ENCODE assay signal across 9 cellular contexts in genomic region chr15:85792872-85793621, GRCh38. TPM values are rescaled to one million over a fixed set of nuclear protein-coding genes. Genes with fewer than 3 reads are reported as not detected.
A peak's percentile ranks its signal among the peaks of the same experiment; 100 is the strongest.
DNase-seq lines count a peak whose midpoint lies in the region; ATAC-seq, FAIRE-seq and TF ChIP-seq lines count a peak whose summit lies in the region.
"Had no signal": no experiment of that assay in that cellular context is flagged by ENCODE, and none has a peak within 500 bp of the region (broad histone marks: within the 10 kb centered on the region; RNA-seq: fewer than 3 reads in every experiment).

No MANE protein-coding gene starts in this region.

- H3K4me3 ChIP-seq in astrocyte (ENCODE audit: insufficient read depth, low read depth, low read length), result peak overlapping the region; percentile 85

- intact Hi-C loops in activated CD4-positive, alpha-beta T cell treated with anti-CD3 and anti-CD28 coated beads for 36 hours (cut with DNase I, micrococcal nuclease), result loop anchor here (1.0 to 10.0 kb wide), 8 partner anchors 8 to 1158 kb away; partner anchors contain the start of gene AKAP13 (in 1 of the 2)

- H4K20me1 ChIP-seq in astrocyte (ENCODE audit: insufficient read depth, low read length), result peaks cover 53% of the 10 kb centered on the region

- no peaks in the 10 kb centered on the region for H3K27me3 ChIP-seq in astrocyte (ENCODE audit: insufficient read depth, low read length)

- peak overlapping the region; percentile 83 for H3K4me3 Mint-ChIP-seq in activated CD4-positive, alpha-beta T cell treated with anti-CD3 and anti-CD28 coated beads for 36 hours
- peak overlapping the region; percentile 92 for H3K4me3 Mint-ChIP-seq in astrocyte (ENCODE audit: unreplicated experiment)
- peak overlapping the region; percentile 86 for H3K4me3 Mint-ChIP-seq in mesothelial cell of epicardium
- H3K4me3 Mint-ChIP-seq in type B pancreatic cell, result peak overlapping the region; percentile 95

- H3K27ac Mint-ChIP-seq in activated CD4-positive, alpha-beta T cell treated with anti-CD3 and anti-CD28 coated beads for 36 hours, result peak overlapping the region; percentile 76
- H3K27ac Mint-ChIP-seq in astrocyte (ENCODE audit: unreplicated experiment) (no peak overlapping the region), mesothelial cell of epicardium (no peak overlapping the region), type B pancreatic cell (no peak overlapping the region)

- H3K4me2 ChIP-seq in astrocyte (ENCODE audit: low read length), result peak overlapping the region; percentile 93

- no peaks in the 10 kb centered on the region for H3K9me3 ChIP-seq in astrocyte (ENCODE audit: insufficient read depth, low read depth, low read length)

- FAIRE-seq in astrocyte (lab: Jason Lieb, UNC), result no peak

- peak overlapping the region; percentile 90 for H3K9ac ChIP-seq in astrocyte (ENCODE audit: low read length)

- no peaks in the 10 kb centered on the region for H3K36me3 Mint-ChIP-seq in activated CD4-positive, alpha-beta T cell treated with anti-CD3 and anti-CD28 coated beads for 36 hours (ENCODE audit: low read depth)
- H3K36me3 Mint-ChIP-seq in astrocyte (ENCODE audit: low read depth, unreplicated experiment) (peaks cover 6% of the 10 kb centered on the region), mesothelial cell of epicardium (peaks cover 2% of the 10 kb centered on the region), type B pancreatic cell (no peaks in the 10 kb centered on the region)

- peak; percentile 72 for DNase-seq in activated CD4-positive, alpha-beta T cell treated with anti-CD3 and anti-CD28 coated beads for 36 hours
- DNase-seq in activated CD4-positive, alpha-beta T cell treated with anti-CD3 and anti-CD28 coated beads, Interleukin-2, amount 50 U/mL, for 1 hour, result no peak
- no peak for DNase-seq in astrocyte (ENCODE audit: low read depth)
- no peak for DNase-seq in mesothelial cell of epicardium (ENCODE audit: low spot score in 2 of 2, unreplicated experiment in 2 of 2)
- DNase-seq in type B pancreatic cell (ENCODE audit: extremely low spot score, unreplicated experiment), result no peak
- DNase-seq in SIG-M5 (lab: John Stamatoyannopoulos, UW), result no peak
- DNase-seq: AML-193 had no signal

- H3K4me1 ChIP-seq in astrocyte (ENCODE audit: insufficient read depth, low read length), result peaks cover 19% of the 10 kb centered on the region

- no peaks in the 10 kb centered on the region for H3K9me3 Mint-ChIP-seq in activated CD4-positive, alpha-beta T cell treated with anti-CD3 and anti-CD28 coated beads for 36 hours (ENCODE audit: low read depth)
- H3K9me3 Mint-ChIP-seq in astrocyte (ENCODE audit: unreplicated experiment), result no peaks in the 10 kb centered on the region
- H3K9me3 Mint-ChIP-seq in mesothelial cell of epicardium, result no peaks in the 10 kb centered on the region
- no peaks in the 10 kb centered on the region for H3K9me3 Mint-ChIP-seq in type B pancreatic cell

- POLR2A ChIA-PET in activated CD4-positive, alpha-beta T cell treated with anti-CD3 and anti-CD28 coated beads for 36 hours (lab: Charles Lee), result interaction anchor here (0.5 to 0.9 kb wide), 7 partner anchors 10 to 260 kb away, joined by 3 to 10 read pairs (median 5); no protein-coding TSS in a partner anchor

- H2AFZ ChIP-seq in astrocyte (ENCODE audit: low read depth, low read length), result peak overlapping the region; percentile 14

- H3K27ac ChIP-seq in astrocyte (ENCODE audit: low read depth, low read length), result no peak overlapping the region

- H3K36me3 ChIP-seq in astrocyte (ENCODE audit: insufficient read depth, low read length), result no peaks in the 10 kb centered on the region

- H3K4me1 Mint-ChIP-seq in activated CD4-positive, alpha-beta T cell treated with anti-CD3 and anti-CD28 coated beads for 36 hours, result peaks cover 48% of the 10 kb centered on the region
- H3K4me1 Mint-ChIP-seq in astrocyte (ENCODE audit: low read depth, unreplicated experiment) (peaks cover 10% of the 10 kb centered on the region), mesothelial cell of epicardium (peaks cover 38% of the 10 kb centered on the region), type B pancreatic cell (ENCODE audit: unreplicated experiment) (peaks cover 39% of the 10 kb centered on the region)

- ATAC-seq in activated CD4-positive, alpha-beta T cell treated with anti-CD3 and anti-CD28 coated beads for 36 hours, result peak; percentile 30
- ATAC-seq in HG03039 (IDR thresholded peaks at IDR 0.05; ENCODE audit: unreplicated experiment), result no peak
- no peak for ATAC-seq in HG02938 (IDR thresholded peaks at IDR 0.05; ENCODE audit: unreplicated experiment)

- TF ChIP-seq CTCF in astrocyte (IDR thresholded peaks at IDR 0.05; ENCODE audit: insufficient read depth, low read depth, low read length), result no peak
- no peak for TF ChIP-seq CTCF in mesothelial cell of epicardium (IDR thresholded peaks at IDR 0.05; ENCODE audit: unreplicated experiment)
- no peak for TF ChIP-seq CTCF in type B pancreatic cell (conservative IDR thresholded peaks at IDR 0.05)

- no peaks in the 10 kb centered on the region for H3K27me3 Mint-ChIP-seq in activated CD4-positive, alpha-beta T cell treated with anti-CD3 and anti-CD28 coated beads for 36 hours
- H3K27me3 Mint-ChIP-seq in astrocyte (ENCODE audit: low read depth, unreplicated experiment), result no peaks in the 10 kb centered on the region
- no peaks in the 10 kb centered on the region for H3K27me3 Mint-ChIP-seq in mesothelial cell of epicardium (ENCODE audit: low read depth)
- H3K27me3 Mint-ChIP-seq in type B pancreatic cell, result no peaks in the 10 kb centered on the region

- CTCF ChIA-PET in activated CD4-positive, alpha-beta T cell treated with anti-CD3 and anti-CD28 coated beads for 36 hours (lab: Charles Lee), result interaction anchor here (0.5 to 1.5 kb wide), 5 partner anchors 19 to 311 kb away, joined by 3 to 4 read pairs (median 4); no protein-coding TSS in a partner anchor

- H3K79me2 ChIP-seq in astrocyte (ENCODE audit: insufficient read depth, low read length), result peaks cover 58% of the 10 kb centered on the region

RNA-seq across cellular contexts. Expression of gene KLHL25, which starts 1.7 kb away (rescaled TPM):
- 1 to 10 TPM; 4.9 to 5.2 TPM for total RNA-seq in activated CD4-positive, alpha-beta T cell treated with anti-CD3 and anti-CD28 coated beads for 36 hours
- total RNA-seq in astrocyte (4.7 and 5.6 TPM in 2 replicates), mesothelial cell of epicardium (7.1 to 8.1 TPM (median 8.0 TPM) in 3 replicates), type B pancreatic cell (ENCODE audit: low replicate concordance) (6.9 and 12.3 TPM in 2 replicates)
